ENCODE assay signal across 20 cellular contexts in genomic region chr4:128802680-128803628, GRCh38. TPM values are rescaled to one million over a fixed set of nuclear protein-coding genes. Genes with fewer than 3 reads are reported as not detected.
DNase-seq lines count a peak whose midpoint lies in the region; ATAC-seq and TF ChIP-seq lines count a peak whose summit lies in the region.
"Had no signal": no experiment of that assay in that cellular context is flagged by ENCODE, and none has a peak within 500 bp of the region (broad histone marks: within the 10 kb centered on the region; RNA-seq: fewer than 3 reads in every experiment).

No MANE protein-coding gene starts in this region.

- H3K4me1 Mint-ChIP-seq in T-helper 1 cell treated with Interleukin-12 subunit alpha and Interleukin-12 subunit beta and Interleukin-4 antibody, amounts not matched to agents 30 μg/mL and 1 μg/mL, for 36 hours (ENCODE audit: low read depth), result peaks cover 9% of the 10 kb centered on the region
- H3K4me1 Mint-ChIP-seq: CD14-positive monocyte had no signal

- H3K36me3 Mint-ChIP-seq in T-helper 1 cell treated with Interleukin-12 subunit alpha and Interleukin-12 subunit beta and Interleukin-4 antibody, amounts not matched to agents 30 μg/mL and 1 μg/mL, for 36 hours (ENCODE audit: low read depth), result no peaks in the 10 kb centered on the region
- H3K36me3 Mint-ChIP-seq: CD14-positive monocyte had no signal

- peak overlapping the region; percentile 56 for H3K9ac ChIP-seq in iPS-15b (ENCODE audit: low read depth, low read length)

- H3K36me3 ChIP-seq in iPS-15b (ENCODE audit: control insufficient read depth, insufficient read depth, low read length), result no peaks in the 10 kb centered on the region
- H3K36me3 ChIP-seq in left lung, result no peaks in the 10 kb centered on the region
- H3K36me3 ChIP-seq: breast epithelium, esophagus muscularis mucosa, upper lobe of left lung had no signal

- peak overlapping the region; percentile 27 for H3K27ac Mint-ChIP-seq in T-helper 1 cell treated with Interleukin-12 subunit alpha and Interleukin-12 subunit beta and Interleukin-4 antibody, amounts not matched to agents 30 μg/mL and 1 μg/mL, for 36 hours
- H3K27ac Mint-ChIP-seq: activated naive CD8-positive, alpha-beta T cell treated with anti-CD3 and anti-CD28 coated beads, Interleukin-2, amount 50 U/mL, for 24 hours; CD14-positive monocyte had no signal

- no peaks in the 10 kb centered on the region for H3K9me3 Mint-ChIP-seq in T-helper 1 cell treated with Interleukin-12 subunit alpha and Interleukin-12 subunit beta and Interleukin-4 antibody, amounts not matched to agents 30 μg/mL and 1 μg/mL, for 36 hours
- H3K9me3 Mint-ChIP-seq: activated naive CD8-positive, alpha-beta T cell treated with anti-CD3 and anti-CD28 coated beads, Interleukin-2, amount 50 U/mL, for 24 hours; CD14-positive monocyte had no signal

- H3K27me3 Mint-ChIP-seq in T-helper 1 cell treated with Interleukin-12 subunit alpha and Interleukin-12 subunit beta and Interleukin-4 antibody, amounts not matched to agents 30 μg/mL and 1 μg/mL, for 36 hours (ENCODE audit: low read depth), result no peaks in the 10 kb centered on the region
- H3K27me3 Mint-ChIP-seq: activated naive CD8-positive, alpha-beta T cell treated with anti-CD3 and anti-CD28 coated beads, Interleukin-2, amount 50 U/mL, for 24 hours had no signal

- DNase-seq in Right ventricle myocardium inferior (ENCODE audit: missing footprints), result no peak
- DNase-seq in cardiac septum (ENCODE audit: low spot score), result no peak
- DNase-seq in GDM1 (lab: John Stamatoyannopoulos, UW), result no peak
- no peak for DNase-seq in NCI-H446 (lab: John Stamatoyannopoulos, UW)
- DNase-seq in left lung, result no peak
- DNase-seq: activated naive CD8-positive, alpha-beta T cell treated with anti-CD3 and anti-CD28 coated beads, Interleukin-2, amount 50 U/mL, for 24 hours; DMS53; IMR-90; islet precursor cell; NCI-H1048; NCI-H69; upper lobe of left lung had no signal

- intact Hi-C loops in Right ventricle myocardium inferior (cut with DNase I) (no loop called here), cardiac septum (cut with DNase I) (no loop called here), left lung (cut with DNase I) (no loop called here)

- H3K9me3 ChIP-seq in iPS-15b (ENCODE audit: control insufficient read depth, insufficient read depth, low read length) (no peaks in the 10 kb centered on the region), left lung (no peaks in the 10 kb centered on the region)
- H3K9me3 ChIP-seq: breast epithelium, esophagus muscularis mucosa, upper lobe of left lung had no signal

- peaks cover 39% of the 10 kb centered on the region for H3K4me1 ChIP-seq in iPS-15b (ENCODE audit: control insufficient read depth, insufficient read depth, low read length)
- no peaks in the 10 kb centered on the region for H3K4me1 ChIP-seq in left lung
- H3K4me1 ChIP-seq: breast epithelium, esophagus muscularis mucosa, upper lobe of left lung had no signal

- H3K27me3 ChIP-seq in iPS-15b (ENCODE audit: control insufficient read depth, insufficient read depth, low read length) (no peaks in the 10 kb centered on the region), left lung (no peaks in the 10 kb centered on the region)
- H3K27me3 ChIP-seq: breast epithelium, esophagus muscularis mucosa, upper lobe of left lung had no signal

- TF ChIP-seq CTCF in left lung (IDR thresholded peaks at IDR 0.05), result no peak

- ATAC-seq in Right ventricle myocardium inferior (peak; percentile 31), GM19397 (IDR thresholded peaks at IDR 0.05; ENCODE audit: unreplicated experiment) (no peak), left lung (no peak)
- ATAC-seq: Panc1, SK-N-SH treated with all-trans-retinoic acid at 6 μM for 48 hours had no signal

- H3K4me3 Mint-ChIP-seq in T-helper 1 cell treated with Interleukin-12 subunit alpha and Interleukin-12 subunit beta and Interleukin-4 antibody, amounts not matched to agents 30 μg/mL and 1 μg/mL, for 36 hours, result peak overlapping the region; percentile 6
- H3K4me3 Mint-ChIP-seq: activated naive CD8-positive, alpha-beta T cell treated with anti-CD3 and anti-CD28 coated beads, Interleukin-2, amount 50 U/mL, for 24 hours; CD14-positive monocyte had no signal

- H3K27ac ChIP-seq in left lung, result no peak overlapping the region
- H3K27ac ChIP-seq: breast epithelium, esophagus muscularis mucosa, upper lobe of left lung had no signal

- H3K4me3 ChIP-seq in iPS-15b (ENCODE audit: low read depth, low read length) (no peak overlapping the region), left lung (no peak overlapping the region)
- H3K4me3 ChIP-seq: breast epithelium, esophagus muscularis mucosa, upper lobe of left lung had no signal

RNA-seq across cellular contexts. Expression of gene JADE1, which starts 6.5 kb away (rescaled TPM):
- total RNA-seq in Right ventricle myocardium inferior, result 24.3 TPM
- 23.0 TPM for total RNA-seq in cardiac septum
- 10 to 100 TPM; 28.5 to 29.5 TPM for total RNA-seq in left lung
